ENCODE assay signal across 16 cellular contexts in the genomic region with DNA sequence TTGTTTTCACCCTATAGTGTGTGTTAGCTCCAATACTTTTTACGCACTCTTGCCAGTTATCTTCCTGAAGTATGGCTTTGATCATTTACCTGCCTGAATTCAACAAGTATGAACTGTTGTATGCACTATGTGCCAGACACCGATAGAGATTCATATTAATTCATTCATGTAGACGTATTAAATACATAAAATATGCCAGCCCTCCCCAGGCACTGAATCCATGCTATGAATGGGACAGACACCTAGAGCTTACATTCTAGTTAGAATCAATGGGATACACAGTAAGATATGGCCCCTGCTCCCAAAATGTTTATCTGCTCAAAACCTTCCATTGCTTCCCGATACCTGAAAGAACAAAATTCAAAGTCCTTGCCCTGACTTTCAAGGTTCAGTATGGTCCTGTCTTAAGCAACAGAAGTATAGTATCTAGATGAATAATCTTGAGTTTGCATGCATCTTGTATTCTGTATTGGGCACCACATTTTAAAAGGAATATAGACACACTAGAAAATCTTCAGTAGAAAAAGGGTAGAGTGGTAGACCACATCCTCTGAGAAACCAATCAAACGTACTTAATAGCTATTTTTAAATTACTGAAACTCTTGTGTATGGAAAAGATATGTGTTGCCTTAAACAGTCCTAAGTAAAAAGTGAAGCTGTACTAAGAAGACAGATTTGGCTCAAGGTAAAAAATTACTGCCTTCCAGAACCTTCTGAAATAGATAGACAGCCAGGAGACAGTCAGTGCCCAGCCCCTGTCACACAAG. TPM values are rescaled to one million over a fixed set of nuclear protein-coding genes. Genes with fewer than 3 reads are reported as not detected.
DNase-seq lines count a peak whose midpoint lies in the region; ATAC-seq and TF ChIP-seq lines count a peak whose summit lies in the region.
"Had no signal": no experiment of that assay in that cellular context is flagged by ENCODE, and none has a peak within 500 bp of the region (broad histone marks: within the 10 kb centered on the region; RNA-seq: fewer than 3 reads in every experiment).

No MANE protein-coding gene starts in this region.

- no peak for DNase-seq in activated T-helper 1 cell treated with anti-CD3 and anti-CD28 coated beads, Interleukin-12 subunit alpha, Interleukin-12 subunit beta, Interleukin-2, Interleukin-4 antibody, amounts not matched to agents 30 ng/mL and 10 ng/mL and 1 ng/mL, durations not matched to agents 14 hours and 24 hours and 36 hours (ENCODE audit: low spot score)
- DNase-seq in smooth muscle cell (lab: John Stamatoyannopoulos, UW; ENCODE audit: unreplicated experiment): no peak
- no peak for DNase-seq in DMS53 (lab: John Stamatoyannopoulos, UW)
- no peak for DNase-seq in prostate gland (ENCODE audit: low spot score)
- no peak for DNase-seq in left colon
- DNase-seq: activated CD8-positive, alpha-beta memory T cell treated with anti-CD3 and anti-CD28 coated beads, Interleukin-2, amount 50 U/mL, for 48 hours; OCI-M1; right lobe of liver; transverse colon had no signal

- peak overlapping the region in 6 of 11 experiments; percentile 10 to 59 (median 51); a peak in 11 of 22 replicates for H3K27ac ChIP-seq in BLaER1 treated with 17β-estradiol and CSF1 and Interleukin-3, amounts not matched to agents 10 nM and 100 nM
- H3K27ac ChIP-seq in smooth muscle cell (ENCODE audit: low read depth): no peak overlapping the region
- no peak overlapping the region for H3K27ac ChIP-seq in prostate gland
- H3K27ac ChIP-seq: cardiac muscle cell, right lobe of liver, transverse colon had no signal

- peak overlapping the region; percentile 65 to 86 (median 81) for H3K4me2 ChIP-seq in BLaER1 treated with 17β-estradiol and CSF1 and Interleukin-3, amounts not matched to agents 10 nM and 100 nM
- no peak overlapping the region for H3K4me2 ChIP-seq in smooth muscle cell

- H3K9me3 ChIP-seq in BLaER1 treated with 17β-estradiol and CSF1 and Interleukin-3, amounts not matched to agents 10 nM and 100 nM (replicated peaks in 1 of 11): no peaks in the 10 kb centered on the region
- H3K9me3 ChIP-seq in smooth muscle cell (replicated peaks; ENCODE audit: low read depth): no peaks in the 10 kb centered on the region
- H3K9me3 ChIP-seq in prostate gland: no peaks in the 10 kb centered on the region
- H3K9me3 ChIP-seq: right lobe of liver, transverse colon had no signal

- H3K79me2 ChIP-seq in smooth muscle cell (ENCODE audit: low read depth): no peaks in the 10 kb centered on the region

- ATAC-seq in GM18505 (IDR thresholded peaks at IDR 0.05; ENCODE audit: unreplicated experiment): peak; percentile 65
- peak; percentile 54 for ATAC-seq in HG02870 (IDR thresholded peaks at IDR 0.05; ENCODE audit: unreplicated experiment)
- no peak for ATAC-seq in left colon
- ATAC-seq: right lobe of liver had no signal

- H3K4me1 ChIP-seq in BLaER1 treated with 17β-estradiol and CSF1 and Interleukin-3, amounts not matched to agents 10 nM and 100 nM: peaks cover 20 to 34% (median 31%) of the 10 kb centered on the region in 10 experiments
- H3K4me1 ChIP-seq in smooth muscle cell (ENCODE audit: low read depth) (no peaks in the 10 kb centered on the region), prostate gland (replicated peaks) (no peaks in the 10 kb centered on the region)
- H3K4me1 ChIP-seq: right lobe of liver, transverse colon had no signal

- peaks cover 20% of the 10 kb centered on the region for H3K4me1 Mint-ChIP-seq in activated T-helper 1 cell treated with anti-CD3 and anti-CD28 coated beads, Interleukin-12 subunit alpha, Interleukin-12 subunit beta, Interleukin-2, Interleukin-4 antibody, amounts not matched to agents 30 ng/mL and 10 ng/mL and 1 ng/mL, durations not matched to agents 14 hours and 24 hours and 36 hours (ENCODE audit: low read depth)

- TF ChIP-seq CTCF in smooth muscle cell (IDR thresholded peaks at IDR 0.05; ENCODE audit: borderline replicate concordance, insufficient read depth, poor library complexity, severe bottlenecking) (no peak), prostate gland (IDR thresholded peaks at IDR 0.05) (no peak)

- no peaks in the 10 kb centered on the region for H3K36me3 ChIP-seq in BLaER1 treated with 17β-estradiol and CSF1 and Interleukin-3, amounts not matched to agents 10 nM and 100 nM
- H3K36me3 ChIP-seq in smooth muscle cell (ENCODE audit: low read depth): no peaks in the 10 kb centered on the region
- no peaks in the 10 kb centered on the region for H3K36me3 ChIP-seq in prostate gland
- H3K36me3 ChIP-seq: cardiac muscle cell, right lobe of liver, transverse colon had no signal

- H3K27me3 ChIP-seq in BLaER1 treated with 17β-estradiol and CSF1 and Interleukin-3, amounts not matched to agents 10 nM and 100 nM: no peaks in the 10 kb centered on the region
- H3K27me3 ChIP-seq in smooth muscle cell (ENCODE audit: low read depth) (no peaks in the 10 kb centered on the region), prostate gland (replicated peaks; ENCODE audit: insufficient read depth) (no peaks in the 10 kb centered on the region)
- H3K27me3 ChIP-seq: cardiac muscle cell, right lobe of liver, transverse colon had no signal

- no peaks in the 10 kb centered on the region for H4K20me1 ChIP-seq in BLaER1 treated with 17β-estradiol and CSF1 and Interleukin-3, amounts not matched to agents 10 nM and 100 nM
- H4K20me1 ChIP-seq in smooth muscle cell (ENCODE audit: low read depth): no peaks in the 10 kb centered on the region

- no peak overlapping the region for H2AFZ ChIP-seq in smooth muscle cell (ENCODE audit: low read depth)

- 93% methylated on average over 5 of the region's 5 CpGs for WGBS in smooth muscle cell (ENCODE audit: low lambda C conversion rate)
- WGBS in prostate gland: 86% methylated on average over 5 of the region's 5 CpGs

- H3K27ac Mint-ChIP-seq in activated T-helper 1 cell treated with anti-CD3 and anti-CD28 coated beads, Interleukin-12 subunit alpha, Interleukin-12 subunit beta, Interleukin-2, Interleukin-4 antibody, amounts not matched to agents 30 ng/mL and 10 ng/mL and 1 ng/mL, durations not matched to agents 14 hours and 24 hours and 36 hours: peak overlapping the region; percentile 86
- H3K27ac Mint-ChIP-seq: mesothelial cell of epicardium had no signal

- intact Hi-C loops in activated T-helper 1 cell treated with anti-CD3 and anti-CD28 coated beads, Interleukin-12 subunit alpha, Interleukin-12 subunit beta, Interleukin-2, Interleukin-4 antibody, amounts not matched to agents 30 ng/mL and 10 ng/mL and 1 ng/mL, durations not matched to agents 14 hours and 24 hours and 36 hours (cut with micrococcal nuclease): loop anchor here (1.0 to 5.0 kb wide), 3 partner anchors 14 to 49 kb away; partner anchors contain the start of genes ARNT and SETDB1
- intact Hi-C loops in prostate gland (cut with DNase I) (no loop called here), left colon (cut with DNase I, micrococcal nuclease) (no loop called here)

- H3F3A ChIP-seq in smooth muscle cell (ENCODE audit: low read depth): no peaks in the 10 kb centered on the region

- no peaks in the 10 kb centered on the region for H3K9me3 Mint-ChIP-seq in activated T-helper 1 cell treated with anti-CD3 and anti-CD28 coated beads, Interleukin-12 subunit alpha, Interleukin-12 subunit beta, Interleukin-2, Interleukin-4 antibody, amounts not matched to agents 30 ng/mL and 10 ng/mL and 1 ng/mL, durations not matched to agents 14 hours and 24 hours and 36 hours
- H3K9me3 Mint-ChIP-seq: mesothelial cell of epicardium had no signal

- peak overlapping the region in 5 of 10 experiments; percentile 9 to 46 (median 35); a peak in 8 of 20 replicates for H3K4me3 ChIP-seq in BLaER1 treated with 17β-estradiol and CSF1 and Interleukin-3, amounts not matched to agents 10 nM and 100 nM
- H3K4me3 ChIP-seq in smooth muscle cell: no peak overlapping the region
- no peak overlapping the region for H3K4me3 ChIP-seq in prostate gland
- H3K4me3 ChIP-seq: cardiac muscle cell, right lobe of liver, transverse colon had no signal

- peaks cover 2% of the 10 kb centered on the region for H3K27me3 Mint-ChIP-seq in activated T-helper 1 cell treated with anti-CD3 and anti-CD28 coated beads, Interleukin-12 subunit alpha, Interleukin-12 subunit beta, Interleukin-2, Interleukin-4 antibody, amounts not matched to agents 30 ng/mL and 10 ng/mL and 1 ng/mL, durations not matched to agents 14 hours and 24 hours and 36 hours (ENCODE audit: insufficient read depth)

- peaks cover 1% of the 10 kb centered on the region for H3K36me3 Mint-ChIP-seq in activated T-helper 1 cell treated with anti-CD3 and anti-CD28 coated beads, Interleukin-12 subunit alpha, Interleukin-12 subunit beta, Interleukin-2, Interleukin-4 antibody, amounts not matched to agents 30 ng/mL and 10 ng/mL and 1 ng/mL, durations not matched to agents 14 hours and 24 hours and 36 hours (ENCODE audit: low read depth)
- H3K36me3 Mint-ChIP-seq: mesothelial cell of epicardium had no signal

- H3K9ac ChIP-seq in BLaER1 treated with 17β-estradiol and CSF1 and Interleukin-3, amounts not matched to agents 10 nM and 100 nM: peak overlapping the region in 3 of 11 experiments; percentile 26 to 53 (median 49); a peak in 5 of 22 replicates
- no peak overlapping the region for H3K9ac ChIP-seq in smooth muscle cell (ENCODE audit: low read depth)

- TF ChIP-seq POLR2A in GM18505 (IDR thresholded peaks at IDR 0.05; ENCODE audit: borderline replicate concordance, extremely low read depth, insufficient read depth, insufficient read length) (no peak), prostate gland (IDR thresholded peaks at IDR 0.05) (no peak)

- peak overlapping the region; percentile 48 for H3K4me3 Mint-ChIP-seq in activated T-helper 1 cell treated with anti-CD3 and anti-CD28 coated beads, Interleukin-12 subunit alpha, Interleukin-12 subunit beta, Interleukin-2, Interleukin-4 antibody, amounts not matched to agents 30 ng/mL and 10 ng/mL and 1 ng/mL, durations not matched to agents 14 hours and 24 hours and 36 hours
- H3K4me3 Mint-ChIP-seq: mesothelial cell of epicardium had no signal

RNA-seq across cellular contexts. Expression of gene CTXND2, which starts 2.9 kb away (rescaled TPM):
- total RNA-seq in activated T-helper 1 cell treated with anti-CD3 and anti-CD28 coated beads, Interleukin-12 subunit alpha, Interleukin-12 subunit beta, Interleukin-2, Interleukin-4 antibody, amounts not matched to agents 30 ng/mL and 10 ng/mL and 1 ng/mL, durations not matched to agents 14 hours and 24 hours and 36 hours: not detected in 2 replicates
- total RNA-seq in smooth muscle cell: not detected in 2 replicates
- polyA plus RNA-seq in smooth muscle cell: not detected in 2 replicates
- total RNA-seq in prostate gland: 1 to 10 TPM in 1 of 2 donors, not detected in 1; 1.4 TPM
- not detected for total RNA-seq in left colon
- total RNA-seq: cardiac muscle cell; mesothelial cell of epicardium; right lobe of liver; T-helper 1 cell treated with Interleukin-12 subunit alpha and Interleukin-12 subunit beta and Interleukin-4 antibody, amounts not matched to agents 30 ng/mL and 1 ng/mL, for 36 hours; transverse colon had no signal
- polyA plus RNA-seq: BJ, cardiac muscle cell had no signal

RNA-seq across cellular contexts. Expression of gene ARNT, which starts 13.4 kb away (rescaled TPM):
- 32.4 and 32.5 TPM in 2 replicates for total RNA-seq in activated T-helper 1 cell treated with anti-CD3 and anti-CD28 coated beads, Interleukin-12 subunit alpha, Interleukin-12 subunit beta, Interleukin-2, Interleukin-4 antibody, amounts not matched to agents 30 ng/mL and 10 ng/mL and 1 ng/mL, durations not matched to agents 14 hours and 24 hours and 36 hours
- total RNA-seq in smooth muscle cell (33.8 and 35.8 TPM in 2 replicates), prostate gland (10 to 100 TPM; 31.3 to 54.6 TPM), left colon (10 to 100 TPM; 36.9 to 43.1 TPM)
- polyA plus RNA-seq in smooth muscle cell: 28.8 and 33.7 TPM in 2 replicates

RNA-seq across cellular contexts. Expression of gene SETDB1, which starts 36.3 kb away (rescaled TPM):
- 60.6 and 63.7 TPM in 2 replicates for total RNA-seq in activated T-helper 1 cell treated with anti-CD3 and anti-CD28 coated beads, Interleukin-12 subunit alpha, Interleukin-12 subunit beta, Interleukin-2, Interleukin-4 antibody, amounts not matched to agents 30 ng/mL and 10 ng/mL and 1 ng/mL, durations not matched to agents 14 hours and 24 hours and 36 hours
- total RNA-seq in smooth muscle cell (19.1 and 36.6 TPM in 2 replicates), prostate gland (10 to 100 TPM; 26.3 to 63.8 TPM), left colon (10 to 100 TPM; 35.7 to 38.9 TPM)
- 11.3 and 11.6 TPM in 2 replicates for polyA plus RNA-seq in smooth muscle cell

Comparison
In these comparisons a context has a peak if more than half of its experiments do, and no peak if none do; other contexts are left out.
1. H3K27ac ChIP-seq: peak in BLaER1 treated with 17β-estradiol and CSF1 and Interleukin-3, amounts not matched to agents 10 nM and 100 nM (6 of 11); none in smooth muscle cell (single experiment) and prostate gland (0 of 2).